In the genomic region with DNA sequence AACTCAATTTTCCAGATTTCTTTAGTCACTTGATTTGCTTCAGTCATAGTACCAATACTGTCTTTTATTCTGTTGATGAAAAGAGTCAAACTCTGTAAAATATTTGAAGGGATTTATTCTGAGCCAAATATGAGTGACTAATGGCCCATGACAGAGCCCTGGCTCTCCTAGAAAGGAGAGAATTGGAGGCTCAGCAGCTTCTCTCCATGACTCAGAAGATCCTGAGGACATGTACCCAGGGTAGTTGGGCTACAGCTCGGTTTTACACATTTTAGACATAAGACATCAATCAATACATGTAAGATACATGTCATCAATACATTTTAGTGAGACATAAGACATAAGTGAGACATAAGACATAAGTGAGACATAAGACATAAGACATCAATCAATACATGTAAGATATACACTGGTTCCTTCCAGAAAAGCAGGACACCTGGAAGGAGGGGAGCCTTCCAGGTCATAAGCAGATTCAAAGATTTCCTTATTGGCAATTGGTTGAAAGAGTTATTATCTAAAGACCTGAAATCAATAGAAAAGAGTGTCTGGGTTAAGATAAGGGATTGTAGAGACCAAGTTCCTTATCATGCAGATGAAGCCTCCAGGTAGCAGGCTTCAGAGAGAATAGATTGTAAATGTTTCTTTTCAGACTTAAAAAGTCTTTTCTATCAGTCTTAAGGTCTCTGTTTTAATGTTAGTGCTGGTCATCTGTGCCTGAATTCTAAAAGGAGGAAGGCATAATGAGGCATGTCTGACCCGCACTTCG, we compare ENCODE assay signal across 1 cellular context.
TF ChIP-seq lines count a peak whose summit lies in the region.

No MANE protein-coding gene starts in this region.

TF ChIP-seq in HepG2, 621 proteins besides CTCF, POLR2A, EP300 and RAD21 (continued from another document):
- TF ChIP-seq HOXA5 (CRISPR knock-in tag; IDR thresholded peaks at IDR 0.05) (no peak), ZSCAN25 (CRISPR knock-in tag; IDR thresholded peaks at IDR 0.05) (no peak), KLF11 (CRISPR knock-in tag; IDR thresholded peaks at IDR 0.05) (no peak), ZNF558 (CRISPR knock-in tag; IDR thresholded peaks at IDR 0.05; ENCODE audit: borderline replicate concordance) (no peak), ZBTB42 (CRISPR knock-in tag; IDR thresholded peaks at IDR 0.05) (no peak), ZNF607 (CRISPR knock-in tag; IDR thresholded peaks at IDR 0.05; ENCODE audit: borderline replicate concordance) (no peak), HMGA1 (CRISPR knock-in tag; conservative IDR thresholded peaks at IDR 0.05) (no peak), ZNF143 (CRISPR knock-in tag; IDR thresholded peaks at IDR 0.05) (no peak)
